ENCODE assay signal across 8 cellular contexts in the genomic region with DNA sequence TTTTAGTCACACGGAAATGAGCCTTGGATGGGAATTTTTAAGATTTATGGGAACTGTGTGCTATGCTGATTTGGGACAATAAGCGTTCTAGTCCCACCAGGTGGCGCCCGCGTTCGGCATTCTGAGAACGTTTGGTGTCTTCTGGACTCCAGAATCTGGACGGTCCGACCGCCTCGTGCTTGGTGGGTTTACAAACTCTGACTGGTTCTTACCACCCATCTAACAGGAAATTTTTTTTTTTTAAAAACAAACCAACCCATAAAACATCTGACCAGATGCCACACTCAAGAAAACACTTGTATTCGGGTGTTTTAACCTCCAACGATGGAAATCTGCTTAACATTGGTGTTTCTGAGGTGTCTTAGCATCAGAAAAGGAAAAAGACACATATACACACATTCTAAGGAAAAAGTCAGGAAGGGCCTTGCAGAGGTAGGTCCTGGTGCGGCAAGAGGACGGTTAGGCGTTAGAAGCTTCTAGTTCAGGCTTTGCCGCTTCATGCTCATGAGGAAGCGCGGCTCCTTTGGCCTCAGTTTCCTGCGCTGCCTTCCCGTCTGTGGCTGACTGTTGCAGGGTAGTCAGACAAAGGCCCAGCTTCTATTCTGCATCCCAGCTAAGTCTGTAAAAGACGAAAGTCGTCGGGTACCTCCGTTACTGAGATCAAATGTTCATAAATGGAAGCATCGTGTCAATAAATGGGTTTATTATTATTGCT. TPM values are rescaled to one million over a fixed set of nuclear protein-coding genes. Genes with fewer than 3 reads are reported as not detected.
A peak's percentile ranks its signal among the peaks of the same experiment; 100 is the strongest.
DNase-seq lines count a peak whose midpoint lies in the region; ATAC-seq and TF ChIP-seq lines count a peak whose summit lies in the region.

No MANE protein-coding gene starts in this region.

- H3K4me3 ChIP-seq in AG04450 (ENCODE audit: low read depth, low read length) (no peak overlapping the region; the same call in 1 of the 2 replicates), H7 (ENCODE audit: insufficient read depth, low read depth, low read length) (peak overlapping the region; percentile 91), coronary artery (peak overlapping the region; percentile 89)

- POLR2A ChIA-PET in AG04450 (lab: Yijun Ruan, JAX) = interaction anchor here (1.0 to 1.9 kb wide), 6 partner anchors 22 to 72 kb away, joined by 3 to 17 read pairs (median 5); partner anchors contain the start of gene EIF2D
- POLR2A ChIA-PET in activated CD4-positive, alpha-beta T cell treated with anti-CD3 and anti-CD28 coated beads, Interleukin-2, amount 10 ng/mL, durations not matched to agents 7 days and 5 days (lab: Charles Lee) = interaction anchor here (0.7 to 1.3 kb wide), 3 partner anchors 29 to 1328 kb away, joined by 3 to 5 read pairs (median 3); no protein-coding TSS in a partner anchor

- no peak for ATAC-seq in GM21737 (IDR thresholded peaks at IDR 0.05; ENCODE audit: unreplicated experiment)

- peak overlapping the region; percentile 89 for H3K27ac Mint-ChIP-seq in activated CD4-positive, alpha-beta T cell treated with anti-CD3 and anti-CD28 coated beads, Interleukin-2, amount 10 ng/mL, durations not matched to agents 7 days and 5 days

- no peaks in the 10 kb centered on the region for H3K27me3 ChIP-seq in AG04450 (ENCODE audit: control insufficient read depth, insufficient read depth, low read length)
- no peaks in the 10 kb centered on the region; the same call in 1 of the 2 replicates for H3K27me3 ChIP-seq in H7 (ENCODE audit: control insufficient read depth, insufficient read depth, low read length)

- peaks cover 1% of the 10 kb centered on the region for H3K36me3 Mint-ChIP-seq in activated CD4-positive, alpha-beta T cell treated with anti-CD3 and anti-CD28 coated beads, Interleukin-2, amount 10 ng/mL, durations not matched to agents 7 days and 5 days (ENCODE audit: low read depth)

- H3K36me3 ChIP-seq in H7 (replicated peaks; ENCODE audit: control insufficient read depth, insufficient read depth, low read length) = no peaks in the 10 kb centered on the region

- no peaks in the 10 kb centered on the region for H3K9me3 Mint-ChIP-seq in activated CD4-positive, alpha-beta T cell treated with anti-CD3 and anti-CD28 coated beads, Interleukin-2, amount 10 ng/mL, durations not matched to agents 7 days and 5 days

- DNase-seq in AG04450 (ENCODE audit: low read depth, low spot score) = peak; percentile 70
- DNase-seq in H7 = peak; percentile 62
- DNase-seq in NCI-H510A (lab: John Stamatoyannopoulos, UW) = peak; percentile 51
- DNase-seq in activated CD4-positive, alpha-beta T cell treated with anti-CD3 and anti-CD28 coated beads, Interleukin-2, amount 10 ng/mL, durations not matched to agents 7 days and 5 days = peak; percentile 81
- peak; percentile 92 for DNase-seq in coronary artery (ENCODE audit: low spot score)
- DNase-seq in left kidney (ENCODE audit: low read depth, low spot score) = peak; percentile 96
- DNase-seq in stimulated activated CD4-positive, alpha-beta T cell treated with anti-CD3 and anti-CD28 coated beads, Interleukin-1b, Interleukin-23, amount 100 ng/mL, for 1 hour (ENCODE audit: low read depth in 2 of 2) = peak; percentile 27 to 66

- H3K27ac ChIP-seq in AG04450 (ENCODE audit: low read depth, low read length) (peak overlapping the region; percentile 69), coronary artery (peak overlapping the region; percentile 92 to 96)

- peaks cover 13% of the 10 kb centered on the region for H3K27me3 Mint-ChIP-seq in activated CD4-positive, alpha-beta T cell treated with anti-CD3 and anti-CD28 coated beads, Interleukin-2, amount 10 ng/mL, durations not matched to agents 7 days and 5 days

- H3K4me3 Mint-ChIP-seq in activated CD4-positive, alpha-beta T cell treated with anti-CD3 and anti-CD28 coated beads, Interleukin-2, amount 10 ng/mL, durations not matched to agents 7 days and 5 days = peak overlapping the region; percentile 75

- CTCF ChIA-PET in AG04450 (lab: Charles Lee) = interaction anchor here (0.7 to 7.6 kb wide), 19 partner anchors 12 to 392 kb away, joined by 3 to 202 read pairs (median 6); partner anchors contain the start of gene EIF2D
- CTCF ChIA-PET in activated CD4-positive, alpha-beta T cell treated with anti-CD3 and anti-CD28 coated beads, Interleukin-2, amount 10 ng/mL, durations not matched to agents 7 days and 5 days (lab: Charles Lee) = interaction anchor here (0.6 to 5.9 kb wide), 25 partner anchors 10 to 1163 kb away, joined by 3 to 45 read pairs (median 4); partner anchors contain the start of gene EIF2D

- H3K4me1 Mint-ChIP-seq in activated CD4-positive, alpha-beta T cell treated with anti-CD3 and anti-CD28 coated beads, Interleukin-2, amount 10 ng/mL, durations not matched to agents 7 days and 5 days = peaks cover 23% of the 10 kb centered on the region

- H3K9me3 ChIP-seq in AG04450 (ENCODE audit: control insufficient read depth, insufficient read depth, low read length) = no peaks in the 10 kb centered on the region

- peak; percentile 87 for TF ChIP-seq CTCF in AG04450 (IDR thresholded peaks at IDR 0.05; ENCODE audit: low read depth, low read length)
- TF ChIP-seq CTCF in coronary artery (IDR thresholded peaks at IDR 0.05) = peak; percentile 64

RNA-seq across cellular contexts. Expression of gene DYRK3, which starts 0.8 kb away (rescaled TPM):
- 13.4 and 13.8 TPM in 2 replicates for polyA plus RNA-seq in AG04450 (2011; rRNA removed)
- 11.4 and 16.4 TPM in 2 replicates for polyA minus RNA-seq in AG04450 (2011; rRNA and poly(A)+ RNA removed)
- total RNA-seq in H7 (2014; rRNA removed; shearing (Covaris generic)) = 28.3 and 28.4 TPM in 2 replicates
- total RNA-seq in activated CD4-positive, alpha-beta T cell treated with anti-CD3 and anti-CD28 coated beads, Interleukin-2, amount 10 ng/mL, durations not matched to agents 7 days and 5 days = 1 to 10 TPM; 4.0 to 4.3 TPM

RNA-seq across cellular contexts. Expression of gene EIF2D, which starts 22.3 kb away (rescaled TPM):
- 71.8 and 74.0 TPM in 2 replicates for polyA plus RNA-seq in AG04450 (2011; rRNA removed)
- polyA minus RNA-seq in AG04450 (2011; rRNA and poly(A)+ RNA removed) = 43.8 and 45.5 TPM in 2 replicates
- total RNA-seq in H7 (2014; rRNA removed; shearing (Covaris generic)) = 77.3 and 106 TPM in 2 replicates
- total RNA-seq in activated CD4-positive, alpha-beta T cell treated with anti-CD3 and anti-CD28 coated beads, Interleukin-2, amount 10 ng/mL, durations not matched to agents 7 days and 5 days = 10 to 100 TPM; 44.5 to 51.6 TPM

RNA-seq across cellular contexts. Expression of gene MAPKAPK2, which starts 50.2 kb away (rescaled TPM):
- 64.9 and 76.2 TPM in 2 replicates for polyA plus RNA-seq in AG04450 (2011; rRNA removed)
- 67.5 and 79.1 TPM in 2 replicates for polyA minus RNA-seq in AG04450 (2011; rRNA and poly(A)+ RNA removed)
- 67.7 and 77.8 TPM in 2 replicates for total RNA-seq in H7 (2014; rRNA removed; shearing (Covaris generic))
- 10 to 100 TPM; 55.5 to 57.4 TPM for total RNA-seq in activated CD4-positive, alpha-beta T cell treated with anti-CD3 and anti-CD28 coated beads, Interleukin-2, amount 10 ng/mL, durations not matched to agents 7 days and 5 days
